Comparison of ENCODE assay signal across 2 cellular contexts in genomic region chrX:120274145-120274544, GRCh38.
A peak's percentile ranks its signal among the peaks of the same experiment; 100 is the strongest.
TF ChIP-seq lines count a peak whose summit lies in the region.

No MANE protein-coding gene starts in this region.

TF ChIP-seq in HepG2, 621 proteins besides CTCF, POLR2A, EP300 and RAD21:
- TF ChIP-seq ZSCAN22 (CRISPR knock-in tag; IDR thresholded peaks at IDR 0.05) (no peak), YEATS2 (CRISPR knock-in tag; IDR thresholded peaks at IDR 0.05; ENCODE audit: borderline replicate concordance) (no peak), ZKSCAN8 (CRISPR knock-in tag; IDR thresholded peaks at IDR 0.05; ENCODE audit: borderline replicate concordance) (no peak), RERE (CRISPR knock-in tag; IDR thresholded peaks at IDR 0.05; ENCODE audit: low read depth) (no peak), ZNF816 (CRISPR knock-in tag; IDR thresholded peaks at IDR 0.05; ENCODE audit: borderline replicate concordance) (no peak), ATAD3A (CRISPR knock-in tag; IDR thresholded peaks at IDR 0.05) (no peak), CEBPB (IDR thresholded peaks at IDR 0.05; ENCODE audit: borderline replicate concordance, low read depth, low read length) (peak; percentile 29; the same call in 1 of the 2 replicates), ZNF441 (CRISPR knock-in tag; IDR thresholded peaks at IDR 0.05; ENCODE audit: borderline replicate concordance) (no peak), ZNF841 (CRISPR knock-in tag; IDR thresholded peaks at IDR 0.05; ENCODE audit: borderline replicate concordance) (no peak)
TF ChIP-seq in HepG2: peak in this region for 1.

TF ChIP-seq in K562, 482 proteins besides CTCF, POLR2A, EP300 and RAD21:
- TF ChIP-seq ESRRA (IDR thresholded peaks at IDR 0.05; ENCODE audit: borderline replicate concordance, low read depth) (no peak), EP400 (IDR thresholded peaks at IDR 0.05) (no peak), CEBPB (tag; IDR thresholded peaks at IDR 0.05) (peak; percentile 52; the same call in 1 of the 2 replicates), ZNF3 (CRISPR knock-in tag; IDR thresholded peaks at IDR 0.05) (no peak), ZNF354B (CRISPR knock-in tag; IDR thresholded peaks at IDR 0.05) (no peak), ZBTB17 (CRISPR knock-in tag; IDR thresholded peaks at IDR 0.05) (no peak), POLR2H (tag; IDR thresholded peaks at IDR 0.05; ENCODE audit: low read depth) (no peak)
